Comparison of ENCODE assay signal across 11 cellular contexts in the genomic region with DNA sequence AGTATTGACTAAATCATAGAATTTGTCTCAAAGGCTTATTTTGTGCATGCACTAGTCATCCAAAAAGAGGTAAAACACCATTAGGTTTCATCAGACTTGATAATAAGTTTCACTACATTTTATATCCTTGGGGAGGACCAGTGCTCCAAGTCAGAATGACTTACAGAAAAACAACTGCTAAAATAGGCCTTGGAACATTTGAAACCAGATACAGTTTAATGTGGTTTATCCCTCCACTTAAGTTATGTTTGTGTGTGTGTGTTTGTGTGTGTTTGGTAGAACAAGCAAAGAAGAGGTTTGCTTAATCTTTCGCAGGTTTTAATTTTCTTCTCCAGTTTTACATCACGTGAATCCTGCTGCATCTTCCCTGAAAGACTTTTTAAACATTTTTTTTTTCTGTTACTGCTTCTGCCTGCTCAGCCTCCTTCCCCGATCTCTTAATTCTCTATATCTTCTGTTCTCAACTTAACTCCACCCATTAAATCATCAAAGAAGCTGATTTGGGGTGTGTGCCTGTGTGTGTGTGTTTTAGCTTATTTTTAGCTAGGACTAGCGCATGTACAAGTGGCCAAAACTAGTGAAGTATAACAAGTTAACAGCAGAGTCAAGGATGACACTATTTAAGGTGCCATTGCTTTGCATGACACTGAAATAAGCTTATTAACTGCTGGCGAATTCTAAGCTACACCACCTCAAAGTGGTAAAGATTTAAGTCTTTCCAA.
DNase-seq lines count a peak whose midpoint lies in the region; ATAC-seq and TF ChIP-seq lines count a peak whose summit lies in the region.
"Had no signal": no experiment of that assay in that cellular context is flagged by ENCODE, and none has a peak within 500 bp of the region (broad histone marks: within the 10 kb centered on the region; RNA-seq: fewer than 3 reads in every experiment).

No MANE protein-coding gene starts in this region.

- DNase-seq in GM23338 (ENCODE audit: low spot score), result no peak
- peak; percentile 59 for DNase-seq in iris pigment epithelial cell (ENCODE audit: low read depth)
- no peak for DNase-seq in NCI-H1092 (lab: John Stamatoyannopoulos, UW)
- DNase-seq in mesothelial cell of epicardium (ENCODE audit: low spot score in 2 of 2, unreplicated experiment in 2 of 2), result no peak
- no peak for DNase-seq in SHP77 treated with DMSO at 0.1 percent for 48 hours (lab: John Stamatoyannopoulos, UW)
- no peak for DNase-seq in cardiac septum (ENCODE audit: low spot score)
- DNase-seq: amygdala, thyroid gland had no signal

- intact Hi-C loops in cardiac septum (cut with DNase I), result no loop called here

- H3K36me3 ChIP-seq in GM23338 (ENCODE audit: insufficient read depth), result no peaks in the 10 kb centered on the region
- H3K36me3 ChIP-seq: thyroid gland had no signal

- no peaks in the 10 kb centered on the region for H3K9me2 ChIP-seq in GM23338 (ENCODE audit: insufficient read depth)

- H3K4me3 ChIP-seq in GM23338, result no peak overlapping the region
- H3K4me3 ChIP-seq: skin epidermis, thyroid gland had no signal

- H3K4me1 Mint-ChIP-seq in GM23338 (peaks cover 4% of the 10 kb centered on the region; the same call in 2 of the 3 replicates), mesothelial cell of epicardium (peaks cover 22% of the 10 kb centered on the region)

- H3K4me2 ChIP-seq in GM23338, result no peak overlapping the region

- no peak for TF ChIP-seq CTCF in GM23338 (conservative IDR thresholded peaks at IDR 0.05; ENCODE audit: low read depth in 2 of 2)
- TF ChIP-seq CTCF in mesothelial cell of epicardium (IDR thresholded peaks at IDR 0.05; ENCODE audit: unreplicated experiment), result no peak

- no peaks in the 10 kb centered on the region for H3K36me3 Mint-ChIP-seq in GM23338 (ENCODE audit: low read depth)
- no peaks in the 10 kb centered on the region for H3K36me3 Mint-ChIP-seq in mesothelial cell of epicardium

- H3K27ac Mint-ChIP-seq in GM23338 (no peak overlapping the region), mesothelial cell of epicardium (no peak overlapping the region)

- H3K4me3 Mint-ChIP-seq in GM23338 (no peak overlapping the region), mesothelial cell of epicardium (no peak overlapping the region)

- H3K9me3 Mint-ChIP-seq in GM23338 (no peaks in the 10 kb centered on the region), mesothelial cell of epicardium (no peaks in the 10 kb centered on the region)

- no peaks in the 10 kb centered on the region for H3K79me2 ChIP-seq in GM23338 (replicated peaks; ENCODE audit: insufficient read depth)

- H3K27me3 ChIP-seq in GM23338 (ENCODE audit: insufficient read depth), result no peaks in the 10 kb centered on the region
- H3K27me3 ChIP-seq: thyroid gland had no signal

- no peak overlapping the region for H3K27ac ChIP-seq in GM23338 (ENCODE audit: low read depth)
- H3K27ac ChIP-seq: skin epidermis, thyroid gland had no signal

- H2AFZ ChIP-seq in GM23338, result peak overlapping the region; percentile 25; the same call in 1 of the 2 replicates

- H3F3A ChIP-seq in GM23338 (replicated peaks; ENCODE audit: low read depth), result no peaks in the 10 kb centered on the region

- H3K27me3 Mint-ChIP-seq in GM23338 (ENCODE audit: insufficient read depth, low read depth, poor library complexity) (no peaks in the 10 kb centered on the region), mesothelial cell of epicardium (ENCODE audit: low read depth) (no peaks in the 10 kb centered on the region)

- peak; percentile 55 for ATAC-seq in GM18861 (IDR thresholded peaks at IDR 0.05; ENCODE audit: unreplicated experiment)
- no peak for ATAC-seq in GM23338
- ATAC-seq in HG03565 (IDR thresholded peaks at IDR 0.05; ENCODE audit: unreplicated experiment), result peak; percentile 25

- H4K20me1 ChIP-seq in GM23338 (replicated peaks; ENCODE audit: insufficient read depth), result no peaks in the 10 kb centered on the region

- 0 out of 2 replicates have a peak, but pooled peaks cover 3% of the 10 kb centered on the region for H3K4me1 ChIP-seq in GM23338 (ENCODE audit: insufficient read depth)

TF ChIP-seq in GM23338, 12 proteins besides CTCF, POLR2A, EP300 and RAD21 (continues in another document):
- TF ChIP-seq ZNF331 (CRISPR knock-in tag; IDR thresholded peaks at IDR 0.05; ENCODE audit: low read depth), result no peak
- no peak for TF ChIP-seq ZNF114 (CRISPR knock-in tag; IDR thresholded peaks at IDR 0.05)
- TF ChIP-seq NANOG (IDR thresholded peaks at IDR 0.05; ENCODE audit: borderline replicate concordance), result no peak
- no peak for TF ChIP-seq EZH2 (IDR thresholded peaks at IDR 0.05; ENCODE audit: low read depth, unreplicated experiment)
- TF ChIP-seq, protein P1, sequence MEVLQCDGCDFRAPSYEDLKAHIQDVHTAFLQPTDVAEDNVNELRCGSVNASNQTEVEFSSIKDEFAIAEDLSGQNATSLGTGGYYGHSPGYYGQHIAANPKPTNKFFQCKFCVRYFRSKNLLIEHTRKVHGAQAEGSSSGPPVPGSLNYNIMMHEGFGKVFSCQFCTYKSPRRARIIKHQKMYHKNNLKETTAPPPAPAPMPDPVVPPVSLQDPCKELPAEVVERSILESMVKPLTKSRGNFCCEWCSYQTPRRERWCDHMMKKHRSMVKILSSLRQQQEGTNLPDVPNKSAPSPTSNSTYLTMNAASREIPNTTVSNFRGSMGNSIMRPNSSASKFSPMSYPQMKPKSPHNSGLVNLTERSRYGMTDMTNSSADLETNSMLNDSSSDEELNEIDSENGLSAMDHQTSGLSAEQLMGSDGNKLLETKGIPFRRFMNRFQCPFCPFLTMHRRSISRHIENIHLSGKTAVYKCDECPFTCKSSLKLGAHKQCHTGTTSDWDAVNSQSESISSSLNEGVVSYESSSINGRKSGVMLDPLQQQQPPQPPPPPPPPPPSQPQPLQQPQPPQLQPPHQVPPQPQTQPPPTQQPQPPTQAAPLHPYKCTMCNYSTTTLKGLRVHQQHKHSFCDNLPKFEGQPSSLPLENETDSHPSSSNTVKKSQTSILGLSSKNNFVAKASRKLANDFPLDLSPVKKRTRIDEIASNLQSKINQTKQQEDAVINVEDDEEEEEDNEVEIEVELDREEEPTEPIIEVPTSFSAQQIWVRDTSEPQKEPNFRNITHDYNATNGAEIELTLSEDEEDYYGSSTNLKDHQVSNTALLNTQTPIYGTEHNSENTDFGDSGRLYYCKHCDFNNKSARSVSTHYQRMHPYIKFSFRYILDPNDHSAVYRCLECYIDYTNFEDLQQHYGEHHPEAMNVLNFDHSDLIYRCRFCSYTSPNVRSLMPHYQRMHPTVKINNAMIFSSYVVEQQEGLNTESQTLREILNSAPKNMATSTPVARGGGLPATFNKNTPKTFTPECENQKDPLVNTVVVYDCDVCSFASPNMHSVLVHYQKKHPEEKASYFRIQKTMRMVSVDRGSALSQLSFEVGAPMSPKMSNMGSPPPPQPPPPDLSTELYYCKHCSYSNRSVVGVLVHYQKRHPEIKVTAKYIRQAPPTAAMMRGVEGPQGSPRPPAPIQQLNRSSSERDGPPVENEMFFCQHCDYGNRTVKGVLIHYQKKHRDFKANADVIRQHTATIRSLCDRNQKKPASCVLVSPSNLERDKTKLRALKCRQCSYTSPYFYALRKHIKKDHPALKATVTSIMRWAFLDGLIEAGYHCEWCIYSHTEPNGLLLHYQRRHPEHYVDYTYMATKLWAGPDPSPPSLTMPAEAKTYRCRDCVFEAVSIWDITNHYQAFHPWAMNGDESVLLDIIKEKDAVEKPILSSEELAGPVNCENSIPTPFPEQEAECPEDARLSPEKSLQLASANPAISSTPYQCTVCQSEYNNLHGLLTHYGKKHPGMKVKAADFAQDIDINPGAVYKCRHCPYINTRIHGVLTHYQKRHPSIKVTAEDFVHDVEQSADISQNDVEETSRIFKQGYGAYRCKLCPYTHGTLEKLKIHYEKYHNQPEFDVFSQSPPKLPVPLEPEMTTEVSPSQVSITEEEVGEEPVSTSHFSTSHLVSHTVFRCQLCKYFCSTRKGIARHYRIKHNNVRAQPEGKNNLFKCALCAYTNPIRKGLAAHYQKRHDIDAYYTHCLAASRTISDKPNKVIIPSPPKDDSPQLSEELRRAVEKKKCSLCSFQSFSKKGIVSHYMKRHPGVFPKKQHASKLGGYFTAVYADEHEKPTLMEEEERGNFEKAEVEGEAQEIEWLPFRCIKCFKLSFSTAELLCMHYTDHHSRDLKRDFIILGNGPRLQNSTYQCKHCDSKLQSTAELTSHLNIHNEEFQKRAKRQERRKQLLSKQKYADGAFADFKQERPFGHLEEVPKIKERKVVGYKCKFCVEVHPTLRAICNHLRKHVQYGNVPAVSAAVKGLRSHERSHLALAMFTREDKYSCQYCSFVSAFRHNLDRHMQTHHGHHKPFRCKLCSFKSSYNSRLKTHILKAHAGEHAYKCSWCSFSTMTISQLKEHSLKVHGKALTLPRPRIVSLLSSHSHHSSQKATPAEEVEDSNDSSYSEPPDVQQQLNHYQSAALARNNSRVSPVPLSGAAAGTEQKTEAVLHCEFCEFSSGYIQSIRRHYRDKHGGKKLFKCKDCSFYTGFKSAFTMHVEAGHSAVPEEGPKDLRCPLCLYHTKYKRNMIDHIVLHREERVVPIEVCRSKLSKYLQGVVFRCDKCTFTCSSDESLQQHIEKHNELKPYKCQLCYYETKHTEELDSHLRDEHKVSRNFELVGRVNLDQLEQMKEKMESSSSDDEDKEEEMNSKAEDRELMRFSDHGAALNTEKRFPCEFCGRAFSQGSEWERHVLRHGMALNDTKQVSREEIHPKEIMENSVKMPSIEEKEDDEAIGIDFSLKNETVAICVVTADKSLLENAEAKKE (CRISPR knock-in tag; IDR thresholded peaks at IDR 0.05), result no peak
